Comparison of ENCODE assay signal across 9 cellular contexts in the genomic region with DNA sequence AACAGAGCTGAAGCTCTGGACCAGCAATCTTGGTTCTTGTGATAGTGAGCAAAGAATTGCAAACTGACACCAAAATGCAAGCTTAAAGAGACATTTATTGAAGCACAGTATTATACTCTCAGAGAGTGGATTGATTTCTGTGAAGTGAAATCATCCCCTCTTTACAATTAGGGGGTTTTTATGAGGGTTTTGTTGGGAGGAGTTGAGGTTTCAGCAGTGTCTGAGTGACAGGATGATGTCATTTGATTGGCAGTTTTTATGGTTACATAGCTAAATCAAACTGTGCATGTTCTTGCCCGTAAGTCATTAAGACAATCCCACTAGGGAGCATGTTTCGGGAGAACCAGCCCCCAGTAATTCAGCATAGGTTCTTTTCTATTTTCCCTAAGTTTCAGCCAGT.
"Had no signal": no experiment of that assay in that cellular context is flagged by ENCODE, and none has a peak within 500 bp of the region (broad histone marks: within the 10 kb centered on the region; RNA-seq: fewer than 3 reads in every experiment).

No MANE protein-coding gene starts in this region.

- H3K36me3 ChIP-seq: HAP-1 had no signal

- FAIRE-seq: HTR-8/SVneo had no signal

- H3K4me1 Mint-ChIP-seq: IgD-negative memory B cell had no signal

- H3K27me3 Mint-ChIP-seq: IgD-negative memory B cell had no signal

- H2AFZ ChIP-seq: GM23248 had no signal

- DNase-seq: GM23248, GOT3, H7, HFFc6 had no signal

- ATAC-seq: HCT116 had no signal

- H3K4me3 ChIP-seq: GM23248, HAP-1 had no signal

- H3K36me3 Mint-ChIP-seq: IgD-negative memory B cell had no signal

- H3K4me2 ChIP-seq: KMS-11 had no signal

- H3K27ac ChIP-seq: GM23248, KMS-11 had no signal

- H3K4me1 ChIP-seq: HAP-1 had no signal

- H3K27ac Mint-ChIP-seq: HFFc6, IgD-negative memory B cell had no signal

- H3K9me3 ChIP-seq: HAP-1 had no signal

- H3K4me3 Mint-ChIP-seq: HFFc6, IgD-negative memory B cell had no signal

- H3K9ac ChIP-seq: GM23248, KMS-11 had no signal
